ENCODE assay signal across 8 cellular contexts in the genomic region with DNA sequence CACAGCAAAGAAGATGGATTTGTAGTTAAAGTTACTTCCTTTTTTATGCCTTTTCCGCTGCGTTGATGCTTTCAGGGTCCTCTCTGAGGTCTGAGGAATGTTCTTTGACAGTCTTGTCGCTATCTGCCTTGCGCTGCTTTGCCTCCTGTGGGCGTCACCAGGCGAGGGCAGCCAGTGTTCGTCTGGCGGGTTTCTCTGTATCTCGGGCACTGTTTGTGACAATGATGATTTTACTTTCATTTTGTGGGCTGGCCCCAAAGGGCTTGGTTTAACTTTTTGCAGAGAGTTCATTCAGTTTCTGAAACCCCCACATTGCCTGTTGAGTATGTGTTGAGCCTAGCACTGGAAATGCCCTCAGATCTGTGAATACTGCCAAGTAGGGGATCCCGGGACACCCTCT. TPM values are rescaled to one million over a fixed set of nuclear protein-coding genes. Genes with fewer than 3 reads are reported as not detected.
DNase-seq lines count a peak whose midpoint lies in the region; ATAC-seq lines count a peak whose summit lies in the region.

No MANE protein-coding gene starts in this region.

- in situ Hi-C loops in ACHN (cut with HindIII; ENCODE audit: low pct_ligation_motif_present, low pct_unique_long_range_greater_than_20kb, low sequenced_read_pairs) = loop anchor here (10.0 kb wide), 1 partner anchor 150 kb away; no protein-coding TSS in a partner anchor

- peak overlapping the region in 12 of 21 experiments; percentile 10 to 70 (median 44) for H3K27ac ChIP-seq in skin epidermis

- ATAC-seq in GM18511 (IDR thresholded peaks at IDR 0.05; ENCODE audit: unreplicated experiment) (peak; percentile 93), HG02981 (IDR thresholded peaks at IDR 0.05; ENCODE audit: unreplicated experiment) (peak; percentile 57)

- H3K4me3 ChIP-seq in skin epidermis = peak overlapping the region in 5 of 7 experiments; percentile 8 to 40 (median 25)

- DNase-seq in activated CD4-positive, CD25-positive, alpha-beta regulatory T cell treated with anti-CD3 and anti-CD28 coated beads, Interleukin-2, amount 50 U/mL, for 16 hours (ENCODE audit: low read depth, low spot score) = peak; percentile 59
- DNase-seq in central memory CD4-positive, alpha-beta T cell = peak; percentile 74
- DNase-seq in epidermal melanocyte (ENCODE audit: insufficient read length, low spot score) (no peak), ACHN (no peak), A172 (ENCODE audit: low spot score) (no peak)

RNA-seq across cellular contexts. Expression of a gene that starts 24.6 kb away (rescaled TPM):
- 26.6 and 31.2 TPM in 2 replicates for total RNA-seq in A172 (2014; rRNA removed; shearing (Covaris generic))

Comparison
In these comparisons a context has a peak if more than half of its experiments do, and no peak if none do; other contexts are left out.
1. DNase-seq: peak in activated CD4-positive, CD25-positive, alpha-beta regulatory T cell treated with anti-CD3 and anti-CD28 coated beads, Interleukin-2, amount 50 U/mL, for 16 hours (single experiment) and central memory CD4-positive, alpha-beta T cell (single experiment); none in epidermal melanocyte (single experiment), ACHN (single experiment) and A172 (single experiment).